In genomic region chr10:120308590-120308989, GRCh38 we compare ENCODE assay signal across 22 cellular contexts.
DNase-seq lines count a peak whose midpoint lies in the region; ATAC-seq and TF ChIP-seq lines count a peak whose summit lies in the region.
"Had no signal": no experiment of that assay in that cellular context is flagged by ENCODE, and none has a peak within 500 bp of the region (broad histone marks: within the 10 kb centered on the region; RNA-seq: fewer than 3 reads in every experiment).

No MANE protein-coding gene starts in this region.

- no peak overlapping the region for H3K4me3 ChIP-seq in BE2C (ENCODE audit: low read depth, low read length)
- H3K4me3 ChIP-seq in psoas muscle, result no peak overlapping the region
- no peak overlapping the region for H3K4me3 ChIP-seq in brain microvascular endothelial cell (ENCODE audit: low read depth, low read length)
- H3K4me3 ChIP-seq: BLaER1, GM12878 had no signal

- H3K27ac ChIP-seq in psoas muscle (no peak overlapping the region), brain microvascular endothelial cell (no peak overlapping the region)
- H3K27ac ChIP-seq: BLaER1 had no signal

- TF ChIP-seq CTCF in BE2C (IDR thresholded peaks at IDR 0.05; ENCODE audit: low read depth, low read length) (no peak), psoas muscle (IDR thresholded peaks at IDR 0.05) (no peak), brain microvascular endothelial cell (IDR thresholded peaks at IDR 0.05; ENCODE audit: low read depth, low read length, missing control alignments) (no peak)

- no peak for ATAC-seq in psoas muscle
- ATAC-seq: GM12878 had no signal

- intact Hi-C loops in psoas muscle (cut with DNase I), result no loop called here

- H3K27me3 ChIP-seq in BE2C (no peaks in the 10 kb centered on the region), psoas muscle (ENCODE audit: insufficient read depth in 3 of 3, low read length in 2 of 3) (peaks cover 0 to 3% (median 0%) of the 10 kb centered on the region in 3 donors), brain microvascular endothelial cell (replicated peaks) (no peaks in the 10 kb centered on the region)
- H3K27me3 ChIP-seq: BLaER1 had no signal

- no peaks in the 10 kb centered on the region for H3K36me3 ChIP-seq in BE2C
- H3K36me3 ChIP-seq in psoas muscle (ENCODE audit: insufficient read depth in 1 of 2, low read depth in 1 of 2), result no peaks in the 10 kb centered on the region
- no peaks in the 10 kb centered on the region for H3K36me3 ChIP-seq in brain microvascular endothelial cell (replicated peaks)
- H3K36me3 ChIP-seq: BLaER1 had no signal

- WGBS in psoas muscle, 3 donors, result 55 to 64% (median 61%) methylated on average over 3 of the region's 3 CpGs

- peak; percentile 3 for DNase-seq in Ammon's horn (ENCODE audit: low spot score)
- DNase-seq in BE2C, result peak; percentile 15
- peak; percentile 46 for DNase-seq in SK-N-DZ (ENCODE audit: low spot score)
- DNase-seq in psoas muscle, result no peak
- DNase-seq in hypothalamus (lab: John Stamatoyannopoulos, UW), result no peak
- no peak for DNase-seq in brain microvascular endothelial cell
- DNase-seq: 8988T; ACHN; C1 segment of cervical spinal cord; CD4-positive, alpha-beta memory T cell; CD4-positive, CD25-positive, alpha-beta regulatory T cell; CD8-positive, alpha-beta memory T cell; COR-L47; DMS 273 treated with DMSO at 0.1 percent for 48 hours; DMS153; DMS53; DMS79; DND-41; EL; GDM1 had no signal

- H3K4me1 ChIP-seq in BE2C (peaks cover 15% of the 10 kb centered on the region), psoas muscle (no peaks in the 10 kb centered on the region)
- H3K4me1 ChIP-seq: BLaER1 had no signal

- H3K9me3 ChIP-seq in BE2C (no peaks in the 10 kb centered on the region), psoas muscle (no peaks in the 10 kb centered on the region)
- H3K9me3 ChIP-seq: BLaER1 had no signal

- in situ Hi-C loops in brain microvascular endothelial cell (cut with HindIII; ENCODE audit: low pct_ligation_motif_present, low sequenced_read_pairs), result no loop called here

Comparison
In these comparisons a context has a peak if more than half of its experiments do, and no peak if none do; other contexts are left out.
1. DNase-seq: peak in Ammon's horn (single experiment), BE2C (single experiment) and SK-N-DZ (single experiment); none in psoas muscle (0 of 2), hypothalamus (0 of 51) and brain microvascular endothelial cell (single experiment).